ENCODE assay signal across 8 cellular contexts in the genomic region with DNA sequence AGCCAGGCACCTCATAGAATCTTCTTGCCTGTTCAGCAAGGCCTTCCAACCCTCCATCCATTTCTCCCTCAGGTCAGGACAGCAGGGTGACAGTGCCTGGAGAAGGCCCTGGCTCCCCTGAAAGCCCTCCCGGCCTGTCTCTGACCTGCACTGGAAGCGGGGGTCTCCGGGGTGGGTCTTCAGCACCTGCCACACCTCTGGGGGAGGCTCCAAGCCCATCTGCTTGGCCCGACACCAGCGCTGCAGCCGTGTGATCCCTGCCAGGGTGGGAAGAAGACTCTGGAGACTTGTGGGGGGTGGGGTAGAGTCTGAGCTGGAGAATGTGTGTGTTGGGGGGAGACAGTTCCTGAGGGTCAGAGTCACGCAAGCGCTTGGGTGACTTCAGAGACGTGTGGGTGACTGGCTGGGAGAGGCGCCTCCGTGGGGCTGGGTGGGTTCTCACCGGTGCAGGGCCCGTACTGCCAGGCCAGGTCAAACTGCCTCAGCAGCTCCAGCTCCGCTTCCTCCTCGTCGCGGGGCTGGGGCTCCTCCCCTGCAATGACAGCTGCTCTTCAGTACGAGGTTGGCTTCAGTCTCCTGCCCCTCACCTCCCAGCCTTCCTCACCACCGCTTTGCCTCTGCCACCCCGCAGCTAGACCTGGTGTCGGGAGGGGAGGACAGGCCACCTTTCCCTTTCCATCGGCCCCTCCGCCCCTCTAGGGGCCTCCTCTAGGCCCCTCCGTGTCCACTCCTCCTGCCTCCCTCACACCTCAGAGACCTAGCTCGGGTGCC. TPM values are rescaled to one million over a fixed set of nuclear protein-coding genes. Genes with fewer than 3 reads are reported as not detected.
A peak's percentile ranks its signal among the peaks of the same experiment; 100 is the strongest.
DNase-seq lines count a peak whose midpoint lies in the region; ATAC-seq, FAIRE-seq and TF ChIP-seq lines count a peak whose summit lies in the region.

No MANE protein-coding gene starts in this region.

- H3K9me3 ChIP-seq in A549 (no peaks in the 10 kb centered on the region), Peyer's patch (no peaks in the 10 kb centered on the region), upper lobe of right lung (no peaks in the 10 kb centered on the region)

- TF ChIP-seq POLR2A in A549 (IDR thresholded peaks at IDR 0.05; ENCODE audit: low read length) (peak; percentile 28; the same call in 1 of the 2 replicates), Peyer's patch (IDR thresholded peaks at IDR 0.05) (no peak)

- TF ChIP-seq EP300 in A549 (IDR thresholded peaks at IDR 0.05) = 0 out of 5 replicates have a peak, but pooled peaks of 1 of the 2 experiments have one; percentile 2

- no peak for FAIRE-seq in A549 (lab: Jason Lieb, UNC)

- H3K4me3 ChIP-seq in A549 = peak overlapping the region; percentile 69
- peak overlapping the region; percentile 64 to 79 (median 76) for H3K4me3 ChIP-seq in Peyer's patch
- H3K4me3 ChIP-seq in upper lobe of right lung = peak overlapping the region; percentile 84

- no peaks in the 10 kb centered on the region for H3K27me3 Mint-ChIP-seq in memory B cell

- in situ Hi-C loops in GM13977 (cut with MboI; ENCODE audit: low pct_unique_long_range_greater_than_20kb, low sequenced_read_pairs, unreplicated experiment) = no loop called here

- ATAC-seq in A549 (peak; percentile 1 to 4; a peak in 5 of 6 replicates), HG03095 (IDR thresholded peaks at IDR 0.05; ENCODE audit: unreplicated experiment) (peak; percentile 5), memory B cell (ENCODE audit: low read depth) (peak; percentile 47), upper lobe of right lung (peak; percentile 40)

- H3K9me3 Mint-ChIP-seq in memory B cell = no peaks in the 10 kb centered on the region

- H3K36me3 Mint-ChIP-seq in memory B cell = peaks cover 1% of the 10 kb centered on the region

- TF ChIP-seq RAD21 in A549 (conservative IDR thresholded peaks at IDR 0.05 in 1 of 2, IDR thresholded peaks at IDR 0.05 in 1 of 2) = no peak

- peak overlapping the region; percentile 91 for H3K4me3 Mint-ChIP-seq in memory B cell

- POLR2A ChIA-PET in A549 (lab: Yijun Ruan, JAX) = interaction anchor here (0.6 to 8.3 kb wide), 9 partner anchors 15 to 91 kb away, joined by 3 to 172 read pairs (median 4); partner anchors contain the start of genes CLCF1, PPP1CA, RAD9A and RPS6KB2

- intact Hi-C loops in upper lobe of right lung (cut with DNase I) = loop anchor here (5.0 kb wide), 1 partner anchor 35 kb away; no protein-coding TSS in a partner anchor

- peaks cover 61% of the 10 kb centered on the region for H3K4me1 Mint-ChIP-seq in memory B cell

- 3% methylated on average over 13 of the region's 25 CpGs for WGBS in A549 (ENCODE audit: missing lambda C conversion rate)

- peak overlapping the region; percentile 97 for H3K27ac Mint-ChIP-seq in memory B cell

- TF ChIP-seq CTCF in A549 (IDR thresholded peaks at IDR 0.05) (no peak), GM13977 (IDR thresholded peaks at IDR 0.05; ENCODE audit: extremely low read depth, insufficient read depth, missing control alignments) (no peak), Peyer's patch (IDR thresholded peaks at IDR 0.05) (no peak), upper lobe of right lung (IDR thresholded peaks at IDR 0.05) (no peak)

- H3K4me1 ChIP-seq in A549 (peaks cover 87% of the 10 kb centered on the region), Peyer's patch (peaks cover 9 to 65% (median 56%) of the 10 kb centered on the region in 4 donors), upper lobe of right lung (peaks cover 67% of the 10 kb centered on the region)

- H3K27ac ChIP-seq in A549 = peak overlapping the region; percentile 93 to 98
- H3K27ac ChIP-seq in Peyer's patch = peak overlapping the region; percentile 98 to 100 (median 99)
- peak overlapping the region; percentile 99 for H3K27ac ChIP-seq in cingulate gyrus (ENCODE audit: low read depth, low read length)
- peak overlapping the region; percentile 99 for H3K27ac ChIP-seq in upper lobe of right lung

- H3K36me3 ChIP-seq in Peyer's patch (no peaks in the 10 kb centered on the region), upper lobe of right lung (no peaks in the 10 kb centered on the region)

- peak overlapping the region; percentile 93 for H3K4me2 ChIP-seq in A549

- H3K27me3 ChIP-seq in Peyer's patch (no peaks in the 10 kb centered on the region), upper lobe of right lung (no peaks in the 10 kb centered on the region)

- DNase-seq in A549 (ENCODE audit: low read depth in 1 of 2, low spot score in 1 of 2) = no peak
- peak; percentile 60 for DNase-seq in GM13977 (ENCODE audit: low spot score)
- peak; percentile 69 to 86 (median 80) for DNase-seq in Peyer's patch
- peak in 1 of 2 donors; percentile 74 for DNase-seq in memory B cell (ENCODE audit: low spot score in 2 of 2)
- DNase-seq in upper lobe of right lung = peak; percentile 69
- DNase-seq in putamen (ENCODE audit: low spot score) = no peak

- CTCF ChIA-PET in A549 (lab: Yijun Ruan, JAX) = interaction anchor here (1.0 to 20.0 kb wide), 6 partner anchors 7 to 153 kb away, joined by 3 to 1913 read pairs (median 27); partner anchors contain the start of genes CLCF1, PITPNM1, PPP1CA and RAD9A

TF ChIP-seq in A549, 52 proteins besides CTCF, POLR2A, EP300 and RAD21:
- TF ChIP-seq HOXA7 (CRISPR knock-in tag; IDR thresholded peaks at IDR 0.05) (0 out of 2 replicates have a peak, but pooled peaks have one; percentile 52), CBX2 (IDR thresholded peaks at IDR 0.05; ENCODE audit: borderline replicate concordance, low read depth) (no peak), TFCP2L1 (CRISPR knock-in tag; IDR thresholded peaks at IDR 0.05) (peak; percentile 74; the same call in 1 of the 2 replicates), EHF (CRISPR knock-in tag; IDR thresholded peaks at IDR 0.05) (peak; percentile 22; the same call in 1 of the 2 replicates), TP53 (CRISPR knock-in tag; IDR thresholded peaks at IDR 0.05) (peak; percentile 89; the same call in 1 of the 2 replicates), SMC3 (IDR thresholded peaks at IDR 0.05) (no peak)
- TF ChIP-seq, protein P1, sequence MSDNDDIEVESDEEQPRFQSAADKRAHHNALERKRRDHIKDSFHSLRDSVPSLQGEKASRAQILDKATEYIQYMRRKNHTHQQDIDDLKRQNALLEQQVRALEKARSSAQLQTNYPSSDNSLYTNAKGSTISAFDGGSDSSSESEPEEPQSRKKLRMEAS (IDR thresholded peaks at IDR 0.05) = peak; percentile 64; the same call in 1 of the 2 replicates
- TF ChIP-seq, protein P2, sequence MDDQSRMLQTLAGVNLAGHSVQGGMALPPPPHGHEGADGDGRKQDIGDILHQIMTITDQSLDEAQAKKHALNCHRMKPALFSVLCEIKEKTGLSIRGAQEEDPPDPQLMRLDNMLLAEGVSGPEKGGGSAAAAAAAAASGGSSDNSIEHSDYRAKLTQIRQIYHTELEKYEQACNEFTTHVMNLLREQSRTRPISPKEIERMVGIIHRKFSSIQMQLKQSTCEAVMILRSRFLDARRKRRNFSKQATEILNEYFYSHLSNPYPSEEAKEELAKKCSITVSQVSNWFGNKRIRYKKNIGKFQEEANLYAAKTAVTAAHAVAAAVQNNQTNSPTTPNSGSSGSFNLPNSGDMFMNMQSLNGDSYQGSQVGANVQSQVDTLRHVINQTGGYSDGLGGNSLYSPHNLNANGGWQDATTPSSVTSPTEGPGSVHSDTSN (IDR thresholded peaks at IDR 0.05) = peak; percentile 42

RNA-seq across cellular contexts. Expression of gene POLD4, which starts 0.6 kb away (rescaled TPM):
- polyA plus RNA-seq in A549 (2011; rRNA removed) (140 and 157 TPM in 2 replicates), A549 (2017; fragmentation: RNase III; extraction: RNeasy Plus Mini Kit Qiagen cat#74134 plus additional on column Dnase treatment) (131 to 159 TPM (median 148 TPM) in 3 replicates)
- 213 and 248 TPM in 2 replicates for polyA plus RNA-seq in A549 (2012; cell fraction: cytosol; rRNA removed)
- polyA plus RNA-seq in A549 (2012; cell fraction: nucleus; rRNA removed) = 283 and 303 TPM in 2 replicates
- polyA minus RNA-seq in A549 (2011; rRNA and poly(A)+ RNA removed) = 45.2 and 61.1 TPM in 2 replicates
- total RNA-seq in Peyer's patch (100 to 1,000 TPM in 3 of 4 donors, 10 to 100 TPM in 1; 74.3 to 329 (median 272) TPM), upper lobe of right lung (69.3 TPM)

RNA-seq across cellular contexts. Expression of gene CLCF1, which starts 20.7 kb away (rescaled TPM):
- polyA plus RNA-seq in A549 (2011; rRNA removed) (23.9 and 25.8 TPM in 2 replicates), A549 (2017; fragmentation: RNase III; extraction: RNeasy Plus Mini Kit Qiagen cat#74134 plus additional on column Dnase treatment) (31.0 to 37.1 TPM (median 36.0 TPM) in 3 replicates)
- 75.7 and 103 TPM in 2 replicates for polyA plus RNA-seq in A549 (2012; cell fraction: cytosol; rRNA removed)
- 204 and 212 TPM in 2 replicates for polyA plus RNA-seq in A549 (2012; cell fraction: nucleus; rRNA removed)
- 14.6 and 17.5 TPM in 2 replicates for polyA minus RNA-seq in A549 (2011; rRNA and poly(A)+ RNA removed)
- total RNA-seq in Peyer's patch (10 to 100 TPM in 2 of 4 donors, 1 to 10 TPM in 2; 1.2 to 14.9 (median 7.5) TPM), upper lobe of right lung (4.0 TPM)

RNA-seq across cellular contexts. Expression of gene RAD9A, which starts 39.1 kb away (rescaled TPM):
- polyA plus RNA-seq in A549 (2011; rRNA removed) (19.0 and 19.6 TPM in 2 replicates), A549 (2017; fragmentation: RNase III; extraction: RNeasy Plus Mini Kit Qiagen cat#74134 plus additional on column Dnase treatment) (41.6 to 43.7 TPM (median 43.0 TPM) in 3 replicates)
- polyA plus RNA-seq in A549 (2012; cell fraction: cytosol; rRNA removed) = 56.6 and 74.8 TPM in 2 replicates
- polyA plus RNA-seq in A549 (2012; cell fraction: nucleus; rRNA removed) = 286 and 297 TPM in 2 replicates
- polyA minus RNA-seq in A549 (2011; rRNA and poly(A)+ RNA removed) = 12.8 and 14.6 TPM in 2 replicates
- total RNA-seq in Peyer's patch (10 to 100 TPM; 37.0 to 73.4 (median 61.6) TPM), upper lobe of right lung (20.7 TPM)

RNA-seq across cellular contexts. Expression of gene PPP1CA, which starts 48.9 kb away (rescaled TPM):
- polyA plus RNA-seq in A549 (2011; rRNA removed) (174 and 178 TPM in 2 replicates), A549 (2017; fragmentation: RNase III; extraction: RNeasy Plus Mini Kit Qiagen cat#74134 plus additional on column Dnase treatment) (200 to 208 TPM (median 205 TPM) in 3 replicates)
- 405 and 423 TPM in 2 replicates for polyA plus RNA-seq in A549 (2012; cell fraction: cytosol; rRNA removed)
- polyA plus RNA-seq in A549 (2012; cell fraction: nucleus; rRNA removed) = 324 and 334 TPM in 2 replicates
- polyA minus RNA-seq in A549 (2011; rRNA and poly(A)+ RNA removed) = 239 and 243 TPM in 2 replicates
- total RNA-seq in Peyer's patch (100 to 1,000 TPM; 156 to 213 (median 177) TPM), upper lobe of right lung (134 TPM)

RNA-seq across cellular contexts. Expression of gene SSH3, which starts 49.4 kb away (rescaled TPM):
- 13.7 and 13.9 TPM in 2 replicates for polyA plus RNA-seq in A549 (2011; rRNA removed)
- polyA plus RNA-seq in A549 (2012; cell fraction: cytosol; rRNA removed) = 16.4 and 20.2 TPM in 2 replicates
- polyA plus RNA-seq in A549 (2012; cell fraction: nucleus; rRNA removed) = 66.0 and 81.7 TPM in 2 replicates
- polyA plus RNA-seq in A549 (2017; fragmentation: RNase III; extraction: RNeasy Plus Mini Kit Qiagen cat#74134 plus additional on column Dnase treatment) = 18.6 to 24.1 TPM (median 23.8 TPM) in 3 replicates
- polyA minus RNA-seq in A549 (2011; rRNA and poly(A)+ RNA removed) = 11.2 TPM in 2 replicates
- total RNA-seq in Peyer's patch = 100 to 1,000 TPM in 2 of 4 donors, 10 to 100 TPM in 2; 55.9 to 128 (median 99.9) TPM
- 36.4 TPM for total RNA-seq in upper lobe of right lung

Comparison
In these comparisons a context has a peak if more than half of its experiments do, and no peak if none do; other contexts are left out.
1. DNase-seq: peak in GM13977 (single experiment), Peyer's patch (3 of 3) and upper lobe of right lung (single experiment); none in A549 (0 of 2) and putamen (single experiment).
2. Peak in every context shown above with its lines, with median percentiles within 50 percentile points of each other: ATAC-seq, H3K27ac ChIP-seq and H3K4me3 ChIP-seq.